ENCODE assay signal across 11 cellular contexts in the genomic region with DNA sequence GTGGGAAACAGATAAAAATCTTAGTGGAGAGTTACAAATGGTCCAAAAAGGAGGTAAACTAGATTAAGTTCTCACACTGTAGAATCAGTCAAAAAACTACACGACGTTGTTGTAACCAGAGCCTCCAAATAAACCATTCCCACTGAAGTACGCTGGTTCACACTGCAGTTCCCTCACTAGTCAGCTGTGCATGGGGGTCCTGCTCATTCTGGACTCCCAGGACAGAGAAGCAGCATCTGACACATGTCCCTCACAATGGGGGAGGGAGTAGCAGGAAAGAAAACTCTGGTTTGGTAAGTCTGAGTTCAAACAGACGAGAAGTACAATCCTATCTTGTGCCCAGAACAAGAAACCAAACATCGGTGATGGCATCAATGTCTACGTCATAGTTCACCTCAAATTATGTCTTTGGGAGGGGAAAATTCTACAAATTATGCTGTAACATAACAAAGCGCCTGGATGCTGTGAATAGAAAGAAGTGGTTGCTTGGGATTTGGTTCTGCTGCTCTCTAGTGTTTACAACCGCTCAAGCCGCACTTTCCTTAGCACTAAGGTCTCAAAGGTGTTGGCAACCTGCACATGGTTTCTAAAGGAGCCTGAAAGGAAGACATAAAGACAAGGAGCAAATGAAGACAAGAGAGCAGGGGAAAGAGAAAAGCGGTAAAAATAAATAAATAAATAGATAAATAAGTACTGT.
A peak's percentile ranks its signal among the peaks of the same experiment; 100 is the strongest.
DNase-seq lines count a peak whose midpoint lies in the region; ATAC-seq and TF ChIP-seq lines count a peak whose summit lies in the region.
"Had no signal": no experiment of that assay in that cellular context is flagged by ENCODE, and none has a peak within 500 bp of the region (broad histone marks: within the 10 kb centered on the region; RNA-seq: fewer than 3 reads in every experiment).

No MANE protein-coding gene starts in this region.

- no peak overlapping the region for H3K4me2 ChIP-seq in GM23338

- no peaks in the 10 kb centered on the region for H3F3A ChIP-seq in GM23338 (replicated peaks; ENCODE audit: low read depth)

- H3K9me3 ChIP-seq in A673 (ENCODE audit: low read depth, low read length, poor library complexity, severe bottlenecking): no peaks in the 10 kb centered on the region

- H3K4me3 Mint-ChIP-seq in GM23338: no peak overlapping the region
- no peak overlapping the region for H3K4me3 Mint-ChIP-seq in stimulated activated naive B cell treated with anti-CD40 and anti-IgM and Interleukin-4, amounts not matched to agents 10 μg/mL and 1 μg/mL and 100 μg/mL, for 72 hours

- H3K4me3 ChIP-seq in A673 (ENCODE audit: low read depth, low read length, poor library complexity, severe bottlenecking): no peak overlapping the region
- H3K4me3 ChIP-seq in GM23338: no peak overlapping the region
- H3K4me3 ChIP-seq: skin epidermis had no signal

- H3K4me1 Mint-ChIP-seq in GM23338: peaks cover 8% of the 10 kb centered on the region; the same call in 2 of the 3 replicates
- peaks cover 0 to 3% of the 10 kb centered on the region in 2 donors for H3K4me1 Mint-ChIP-seq in stimulated activated naive B cell treated with anti-CD40 and anti-IgM and Interleukin-4, amounts not matched to agents 10 μg/mL and 1 μg/mL and 100 μg/mL, for 72 hours

- H3K9me3 Mint-ChIP-seq in GM23338: no peaks in the 10 kb centered on the region
- H3K9me3 Mint-ChIP-seq in stimulated activated naive B cell treated with anti-CD40 and anti-IgM and Interleukin-4, amounts not matched to agents 10 μg/mL and 1 μg/mL and 100 μg/mL, for 72 hours: no peaks in the 10 kb centered on the region

- POLR2A ChIA-PET in A673 (lab: Charles Lee; ENCODE audit: low non-redundant PET): no interaction called here

- H3K79me2 ChIP-seq in GM23338 (replicated peaks; ENCODE audit: insufficient read depth): no peaks in the 10 kb centered on the region

- CTCF ChIA-PET in A673 (lab: Charles Lee): no interaction called here

- H3K9me2 ChIP-seq in GM23338 (ENCODE audit: insufficient read depth): no peaks in the 10 kb centered on the region

- no peak overlapping the region for H2AFZ ChIP-seq in GM23338

- H3K27me3 Mint-ChIP-seq in GM23338 (ENCODE audit: insufficient read depth, low read depth, poor library complexity): peaks cover 4% of the 10 kb centered on the region
- H3K27me3 Mint-ChIP-seq in stimulated activated naive B cell treated with anti-CD40 and anti-IgM and Interleukin-4, amounts not matched to agents 10 μg/mL and 1 μg/mL and 100 μg/mL, for 72 hours: no peaks in the 10 kb centered on the region

- H3K27ac ChIP-seq in A673 (ENCODE audit: low read depth, low read length, poor library complexity, severe bottlenecking): no peak overlapping the region
- no peak overlapping the region for H3K27ac ChIP-seq in GM23338 (ENCODE audit: low read depth)
- H3K27ac ChIP-seq: skin epidermis had no signal

- no TSS peak for BruUV-seq in A673 (replicated peaks; lab: Mats Ljungman, UMichigan)

- peak; percentile 32 for TF ChIP-seq CTCF in A673 (conservative IDR thresholded peaks at IDR 0.05; ENCODE audit: low read depth, low read length)
- TF ChIP-seq CTCF in GM23338 (conservative IDR thresholded peaks at IDR 0.05; ENCODE audit: low read depth in 2 of 2): peak; percentile 36 to 59; a peak in 3 of 4 replicates

- ATAC-seq in GM23338 (peak; percentile 81; the same call in 2 of the 3 replicates), HG02981 (IDR thresholded peaks at IDR 0.05; ENCODE audit: unreplicated experiment) (no peak), GM18517 (IDR thresholded peaks at IDR 0.05; ENCODE audit: unreplicated experiment) (no peak)
- ATAC-seq in stimulated activated naive B cell treated with anti-CD40 and anti-IgM and Interleukin-4, amounts not matched to agents 10 μg/mL and 1 μg/mL and 100 μg/mL, for 72 hours (replicated peaks): no peak
- ATAC-seq: left ventricle myocardium superior had no signal

- H3K4me1 ChIP-seq in A673 (ENCODE audit: insufficient read depth, low read length, poor library complexity, severe bottlenecking): no peaks in the 10 kb centered on the region
- no peaks in the 10 kb centered on the region for H3K4me1 ChIP-seq in GM23338 (ENCODE audit: insufficient read depth)

- H3K36me3 Mint-ChIP-seq in GM23338 (ENCODE audit: low read depth): no peaks in the 10 kb centered on the region
- peaks cover 5% of the 10 kb centered on the region in 2 donors for H3K36me3 Mint-ChIP-seq in stimulated activated naive B cell treated with anti-CD40 and anti-IgM and Interleukin-4, amounts not matched to agents 10 μg/mL and 1 μg/mL and 100 μg/mL, for 72 hours

- no peaks in the 10 kb centered on the region for H4K20me1 ChIP-seq in GM23338 (replicated peaks; ENCODE audit: insufficient read depth)

- DNase-seq in A673 (ENCODE audit: low spot score) (no peak), GM23338 (ENCODE audit: low spot score) (peak; percentile 59), amniotic epithelial cell (ENCODE audit: low read depth) (peak; percentile 9), iris pigment epithelial cell (ENCODE audit: low read depth) (peak; percentile 10), NCI-H1436 (lab: John Stamatoyannopoulos, UW) (no peak)
- DNase-seq in stimulated activated naive B cell treated with anti-CD40 and anti-IgM and Interleukin-4, amounts not matched to agents 10 μg/mL and 1 μg/mL and 100 μg/mL, for 72 hours: no peak
- DNase-seq: activated CD4-positive, CD25-positive, alpha-beta regulatory T cell; left ventricle myocardium superior had no signal

- no peak overlapping the region for H3K27ac Mint-ChIP-seq in GM23338
- H3K27ac Mint-ChIP-seq in stimulated activated naive B cell treated with anti-CD40 and anti-IgM and Interleukin-4, amounts not matched to agents 10 μg/mL and 1 μg/mL and 100 μg/mL, for 72 hours: no peak overlapping the region

- intact Hi-C loops in A673 (cut with micrococcal nuclease; ENCODE audit: unreplicated experiment): no loop called here

- H3K27me3 ChIP-seq in A673 (replicated peaks; ENCODE audit: insufficient read depth, low read depth, low read length, poor library complexity): no peaks in the 10 kb centered on the region
- no peaks in the 10 kb centered on the region for H3K27me3 ChIP-seq in GM23338 (ENCODE audit: insufficient read depth)

- H3K36me3 ChIP-seq in A673 (ENCODE audit: insufficient read depth, low read length, poor library complexity, severe bottlenecking): no peaks in the 10 kb centered on the region
- no peaks in the 10 kb centered on the region for H3K36me3 ChIP-seq in GM23338 (ENCODE audit: insufficient read depth)

TF ChIP-seq in GM23338, 12 proteins besides CTCF, POLR2A, EP300 and RAD21:
- TF ChIP-seq CREB1 (CRISPR knock-in tag; IDR thresholded peaks at IDR 0.05; ENCODE audit: low read depth): no peak
- no peak for TF ChIP-seq ETS1 (IDR thresholded peaks at IDR 0.05)

Comparison
In these comparisons a context has a peak if more than half of its experiments do, and no peak if none do; other contexts are left out.
1. DNase-seq: peak in GM23338 (single experiment), amniotic epithelial cell (single experiment) and iris pigment epithelial cell (single experiment); none in A673 (single experiment), stimulated activated naive B cell treated with anti-CD40 and anti-IgM and Interleukin-4, amounts not matched to agents 10 μg/mL and 1 μg/mL and 100 μg/mL, for 72 hours (single experiment) and NCI-H1436 (single experiment).